In genomic region chr6:18343741-18344140, GRCh38 we compare ENCODE assay signal across 12 cellular contexts. TPM values are rescaled to one million over a fixed set of nuclear protein-coding genes. Genes with fewer than 3 reads are reported as not detected.
DNase-seq lines count a peak whose midpoint lies in the region; ATAC-seq and TF ChIP-seq lines count a peak whose summit lies in the region.
"Had no signal": no experiment of that assay in that cellular context is flagged by ENCODE, and none has a peak within 500 bp of the region (broad histone marks: within the 10 kb centered on the region; RNA-seq: fewer than 3 reads in every experiment).

No MANE protein-coding gene starts in this region.

- DNase-seq in Calu3 (no peak), HS-5 (ENCODE audit: low read depth) (peak; percentile 65), astrocyte of the spinal cord (ENCODE audit: low read depth, low spot score) (peak; percentile 79), mesothelial cell of epicardium (ENCODE audit: low spot score in 2 of 2, unreplicated experiment in 2 of 2) (no peak), HAP-1 (ENCODE audit: low spot score in 2 of 2) (no peak), Kasumi-1 (lab: John Stamatoyannopoulos, UW) (no peak), body of pancreas (no peak)
- no peak for DNase-seq in stimulated activated naive CD4-positive, alpha-beta T cell treated with Interleukin-2 at 50 U/mL for 16 hours (lab: John Stamatoyannopoulos, UW)
- DNase-seq: left colon, OCI-M1, uterus had no signal

- BruUV-seq in Calu3 (replicated peaks; lab: Mats Ljungman, UMichigan) = no TSS peak

- H3K4me3 Mint-ChIP-seq in Calu3 (ENCODE audit: low read depth, unreplicated experiment) (no peak overlapping the region), mesothelial cell of epicardium (no peak overlapping the region)
- H3K4me3 Mint-ChIP-seq: activated naive CD4-positive, alpha-beta T cell treated with anti-CD3 and anti-CD28 coated beads, Interleukin-2, amount 50 U/mL, for 24 hours had no signal

- no peak for ATAC-seq in body of pancreas
- ATAC-seq: left colon had no signal

- in situ Hi-C loops in astrocyte of the spinal cord (cut with HindIII; ENCODE audit: low sequenced_read_pairs) = no loop called here
- in situ Hi-C loops in HAP-1 (cut with MboI; ENCODE audit: low sequenced_read_pairs) = no loop called here

- H3K36me3 ChIP-seq in HAP-1 (replicated peaks) = no peaks in the 10 kb centered on the region
- H3K36me3 ChIP-seq in body of pancreas (replicated peaks in 1 of 2; ENCODE audit: insufficient read depth in 1 of 2, low read depth in 2 of 2) = no peaks in the 10 kb centered on the region
- H3K36me3 ChIP-seq: uterus had no signal

- CTCF ChIA-PET in Calu3 (lab: Charles Lee) = interaction anchor here (0.5 to 0.6 kb wide), 2 partner anchors 20 to 604 kb away, joined by 3 to 5 read pairs; no protein-coding TSS in a partner anchor

- H3K4me3 ChIP-seq in astrocyte of the spinal cord (ENCODE audit: low read depth, low read length) (no peak overlapping the region), HAP-1 (no peak overlapping the region), body of pancreas (no peak overlapping the region)
- H3K4me3 ChIP-seq: uterus had no signal

- intact Hi-C loops in Calu3 (cut with micrococcal nuclease; ENCODE audit: unreplicated experiment) = no loop called here
- intact Hi-C loops in body of pancreas (cut with DNase I) = no loop called here

- WGBS in body of pancreas, 2 donors = 83% methylated on average over 2 of the region's 2 CpGs

- TF ChIP-seq CTCF in Calu3 (IDR thresholded peaks at IDR 0.05; ENCODE audit: unreplicated experiment) (no peak), astrocyte of the spinal cord (IDR thresholded peaks at IDR 0.05; ENCODE audit: low read depth, low read length) (no peak), mesothelial cell of epicardium (IDR thresholded peaks at IDR 0.05; ENCODE audit: unreplicated experiment) (no peak), body of pancreas (IDR thresholded peaks at IDR 0.05) (no peak)

- H3K36me3 Mint-ChIP-seq in Calu3 (ENCODE audit: insufficient read depth, unreplicated experiment) = no peaks in the 10 kb centered on the region
- H3K36me3 Mint-ChIP-seq in mesothelial cell of epicardium = no peaks in the 10 kb centered on the region
- H3K36me3 Mint-ChIP-seq: activated naive CD4-positive, alpha-beta T cell treated with anti-CD3 and anti-CD28 coated beads, Interleukin-2, amount 50 U/mL, for 24 hours had no signal

- H3K27me3 ChIP-seq in HAP-1 (ENCODE audit: low read depth) (no peaks in the 10 kb centered on the region), body of pancreas (no peaks in the 10 kb centered on the region)
- H3K27me3 ChIP-seq: uterus had no signal

- H3K27ac ChIP-seq in body of pancreas = no peak overlapping the region
- H3K27ac ChIP-seq: uterus had no signal

- H3K9me3 Mint-ChIP-seq in Calu3 (ENCODE audit: low read depth, unreplicated experiment) (no peaks in the 10 kb centered on the region), mesothelial cell of epicardium (peaks cover 4% of the 10 kb centered on the region)
- H3K9me3 Mint-ChIP-seq: activated naive CD4-positive, alpha-beta T cell treated with anti-CD3 and anti-CD28 coated beads, Interleukin-2, amount 50 U/mL, for 24 hours had no signal

- no peaks in the 10 kb centered on the region for H3K4me1 Mint-ChIP-seq in Calu3 (ENCODE audit: low read depth, unreplicated experiment)
- H3K4me1 Mint-ChIP-seq in mesothelial cell of epicardium = peaks cover 21% of the 10 kb centered on the region
- H3K4me1 Mint-ChIP-seq: activated naive CD4-positive, alpha-beta T cell treated with anti-CD3 and anti-CD28 coated beads, Interleukin-2, amount 50 U/mL, for 24 hours had no signal

- no peak for TF ChIP-seq POLR2A in body of pancreas (IDR thresholded peaks at IDR 0.05)

- H3K27ac Mint-ChIP-seq in Calu3 (ENCODE audit: unreplicated experiment) (peak overlapping the region; percentile 27), mesothelial cell of epicardium (peak overlapping the region; percentile 83)
- H3K27ac Mint-ChIP-seq: activated naive CD4-positive, alpha-beta T cell treated with anti-CD3 and anti-CD28 coated beads, Interleukin-2, amount 50 U/mL, for 24 hours had no signal

- H3K4me1 ChIP-seq in HAP-1 (no peaks in the 10 kb centered on the region), body of pancreas (no peaks in the 10 kb centered on the region)
- H3K4me1 ChIP-seq: uterus had no signal

- H3K9me3 ChIP-seq in HAP-1 = no peaks in the 10 kb centered on the region
- no peaks in the 10 kb centered on the region for H3K9me3 ChIP-seq in body of pancreas
- H3K9me3 ChIP-seq: uterus had no signal

- H3K27me3 Mint-ChIP-seq in Calu3 (ENCODE audit: unreplicated experiment) (no peaks in the 10 kb centered on the region), mesothelial cell of epicardium (ENCODE audit: low read depth) (no peaks in the 10 kb centered on the region)

RNA-seq across cellular contexts. Expression of gene RNF144B, which starts 43.4 kb away (rescaled TPM):
- total RNA-seq in Calu3 (2022) (7.4 and 12.1 TPM in 2 replicates), mesothelial cell of epicardium (5.1 to 5.5 TPM (median 5.4 TPM) in 3 replicates), body of pancreas (1 to 10 TPM; 4.0 to 5.4 TPM)

Comparison
In these comparisons a context has a peak if more than half of its experiments do, and no peak if none do; other contexts are left out.
1. DNase-seq: peak in HS-5 (single experiment) and astrocyte of the spinal cord (single experiment); none in Calu3 (single experiment), mesothelial cell of epicardium (0 of 2), HAP-1 (0 of 2), stimulated activated naive CD4-positive, alpha-beta T cell treated with Interleukin-2 at 50 U/mL for 16 hours (single experiment), Kasumi-1 (0 of 2) and body of pancreas (0 of 4).